ENCODE assay signal across 11 cellular contexts in genomic region chr15:101267320-101268104, GRCh38. TPM values are rescaled to one million over a fixed set of nuclear protein-coding genes. Genes with fewer than 3 reads are reported as not detected.
A peak's percentile ranks its signal among the peaks of the same experiment; 100 is the strongest.
DNase-seq lines count a peak whose midpoint lies in the region; ATAC-seq and TF ChIP-seq lines count a peak whose summit lies in the region.
"Had no signal": no experiment of that assay in that cellular context is flagged by ENCODE, and none has a peak within 500 bp of the region (broad histone marks: within the 10 kb centered on the region; RNA-seq: fewer than 3 reads in every experiment).

No MANE protein-coding gene starts in this region.

- CTCF ChIA-PET in Panc1 (lab: Charles Lee) = interaction anchor here (0.5 kb wide), 1 partner anchor 182 kb away, joined by 4 read pairs; no protein-coding TSS in a partner anchor

- H3K27ac Mint-ChIP-seq in neural crest cell (ENCODE audit: unreplicated experiment) = no peak overlapping the region
- H3K27ac Mint-ChIP-seq: stimulated activated naive CD8-positive, alpha-beta T cell treated with anti-CD3 and anti-CD28 coated beads, Interleukin-15, Interleukin-2, amounts not matched to agents 100 ng/mL and 50 ng/mL, for 24 hours had no signal

- H3K9me3 Mint-ChIP-seq in neural crest cell = no peaks in the 10 kb centered on the region
- H3K9me3 Mint-ChIP-seq: stimulated activated naive CD8-positive, alpha-beta T cell treated with anti-CD3 and anti-CD28 coated beads, Interleukin-15, Interleukin-2, amounts not matched to agents 100 ng/mL and 50 ng/mL, for 24 hours had no signal

- no peak for TF ChIP-seq CTCF in Panc1 (IDR thresholded peaks at IDR 0.05)
- no peak for TF ChIP-seq CTCF in fibroblast of mammary gland (conservative IDR thresholded peaks at IDR 0.05; ENCODE audit: control insufficient read depth, insufficient read depth, low read depth, low read length)
- no peak for TF ChIP-seq CTCF in neural crest cell (conservative IDR thresholded peaks at IDR 0.05)

- peaks cover 1% of the 10 kb centered on the region for H3K27me3 Mint-ChIP-seq in neural crest cell (ENCODE audit: low read depth)
- H3K27me3 Mint-ChIP-seq: stimulated activated naive CD8-positive, alpha-beta T cell treated with anti-CD3 and anti-CD28 coated beads, Interleukin-15, Interleukin-2, amounts not matched to agents 100 ng/mL and 50 ng/mL, for 24 hours had no signal

- in situ Hi-C loops in Panc1 (cut with HindIII; ENCODE audit: low pct_unique_long_range_greater_than_20kb, low sequenced_read_pairs) = no loop called here

- POLR2A ChIA-PET in Panc1 (lab: Charles Lee) = interaction anchor here (0.6 kb wide), 1 partner anchor 410 kb away, joined by 5 read pairs; no protein-coding TSS in a partner anchor

- no peaks in the 10 kb centered on the region for H3K9me3 ChIP-seq in Panc1 (ENCODE audit: control insufficient read depth, insufficient read depth, low read depth, low read length)
- H3K9me3 ChIP-seq: ovary had no signal

- ATAC-seq in Panc1 (peak; percentile 50), HG02642 (IDR thresholded peaks at IDR 0.05; ENCODE audit: poor library complexity, unreplicated experiment) (no peak), HG02885 (IDR thresholded peaks at IDR 0.05; ENCODE audit: poor library complexity, unreplicated experiment) (no peak)

- H3K36me3 Mint-ChIP-seq in neural crest cell (ENCODE audit: low read depth) = peaks cover 16% of the 10 kb centered on the region

- H3K27me3 ChIP-seq in Panc1 (ENCODE audit: control insufficient read depth, insufficient read depth, low read length) = no peaks in the 10 kb centered on the region
- H3K27me3 ChIP-seq: ovary had no signal

- no peaks in the 10 kb centered on the region for H3K4me1 Mint-ChIP-seq in neural crest cell

- H3K4me1 ChIP-seq in Panc1 (ENCODE audit: control insufficient read depth, insufficient read depth, low read length) = peaks cover 3% of the 10 kb centered on the region; the same call in 1 of the 2 replicates

- H3K27ac ChIP-seq in Panc1 (ENCODE audit: low read length) = no peak overlapping the region
- H3K27ac ChIP-seq: HL-60, ovary had no signal

- no TSS peak for BruUV-seq in Panc1 (replicated peaks; lab: Mats Ljungman, UMichigan)

- peak overlapping the region; percentile 27 for H3K4me3 Mint-ChIP-seq in neural crest cell
- H3K4me3 Mint-ChIP-seq: stimulated activated naive CD8-positive, alpha-beta T cell treated with anti-CD3 and anti-CD28 coated beads, Interleukin-15, Interleukin-2, amounts not matched to agents 100 ng/mL and 50 ng/mL, for 24 hours had no signal

- DNase-seq in AG08396 (ENCODE audit: low spot score) (peak; percentile 86), Panc1 (ENCODE audit: low read depth, low spot score) (no peak), fibroblast of mammary gland (ENCODE audit: low read depth) (peak; percentile 92), neural crest cell (ENCODE audit: low read depth, low spot score) (no peak), NCI-H510A treated with DMSO at 0.1 percent for 48 hours (lab: John Stamatoyannopoulos, UW) (no peak)
- DNase-seq in activated naive CD4-positive, alpha-beta T cell treated with anti-CD3 and anti-CD28 coated beads, Interleukin-2, amount 50 U/mL, for 16 hours = no peak
- DNase-seq: ovary had no signal

- intact Hi-C loops in Panc1 (cut with micrococcal nuclease; ENCODE audit: unreplicated experiment) = no loop called here

- no peak overlapping the region for H3K4me3 ChIP-seq in Panc1 (ENCODE audit: low read depth in 2 of 2, low read length in 2 of 2)
- H3K4me3 ChIP-seq in fibroblast of mammary gland (ENCODE audit: control insufficient read depth, low read depth, low read length) = no peak overlapping the region
- H3K4me3 ChIP-seq: ovary had no signal

- peaks cover 17% of the 10 kb centered on the region for H3K36me3 ChIP-seq in Panc1 (ENCODE audit: control insufficient read depth, insufficient read depth, low read length)
- H3K36me3 ChIP-seq: ovary had no signal

RNA-seq across cellular contexts. Expression of gene SELENOS, which starts 9.8 kb away (rescaled TPM):
- total RNA-seq in Panc1 (2021; ENCODE audit: unreplicated experiment) = 74.9 TPM
- 55.4 TPM for polyA plus RNA-seq in Panc1 (2012; ENCODE audit: insufficient read length)
- 37.8 and 42.1 TPM in 2 replicates for total RNA-seq in neural crest cell

RNA-seq across cellular contexts. Expression of gene CHSY1, which starts 15.7 kb away (rescaled TPM):
- total RNA-seq in Panc1 (2021; ENCODE audit: unreplicated experiment) = 50.8 TPM
- polyA plus RNA-seq in Panc1 (2012; ENCODE audit: insufficient read length) = 21.5 TPM
- 46.7 and 49.7 TPM in 2 replicates for total RNA-seq in neural crest cell

RNA-seq across cellular contexts. Expression of gene SNRPA1, which starts 27.5 kb away (rescaled TPM):
- 98.0 TPM for total RNA-seq in Panc1 (2021; ENCODE audit: unreplicated experiment)
- 134 TPM for polyA plus RNA-seq in Panc1 (2012; ENCODE audit: insufficient read length)
- total RNA-seq in neural crest cell = 118 and 132 TPM in 2 replicates

Comparison
In these comparisons a context has a peak if more than half of its experiments do, and no peak if none do; other contexts are left out.
1. DNase-seq: peak in AG08396 (single experiment) and fibroblast of mammary gland (single experiment); none in Panc1 (single experiment), neural crest cell (single experiment), activated naive CD4-positive, alpha-beta T cell treated with anti-CD3 and anti-CD28 coated beads, Interleukin-2, amount 50 U/mL, for 16 hours (single experiment) and NCI-H510A treated with DMSO at 0.1 percent for 48 hours (single experiment).